Comparison of ENCODE assay signal across 8 cellular contexts in genomic region chr5:54243483-54244080, GRCh38.
DNase-seq lines count a peak whose midpoint lies in the region; TF ChIP-seq lines count a peak whose summit lies in the region.

No MANE protein-coding gene starts in this region.

- in situ Hi-C loops in astrocyte of the cerebellum (cut with HindIII; ENCODE audit: low sequenced_read_pairs) = no loop called here
- in situ Hi-C loops in transverse colon (cut with MboI; ENCODE audit: low pct_ligation_motif_present in 1 of 4, low pct_unique_long_range_greater_than_20kb in 1 of 4, low sequenced_read_pairs in 3 of 4) = loop anchor here in 3 of 4 donors (10.0 to 25.0 kb wide), 3 partner anchors 171 to 1081 kb away; partner anchors contain the start of gene FST (in 1 of the 3)

- DNase-seq in activated gamma-delta T cell treated with Interleukin-2 at 50 U/mL for 16 hours (peak; percentile 7), activated gamma-delta T cell (lab: John Stamatoyannopoulos, UW) (no peak), HEK293T (ENCODE audit: extremely low spot score) (peak; percentile 25), NCI-H526 treated with DMSO at 0.1 percent for 48 hours (lab: John Stamatoyannopoulos, UW) (peak; percentile 1), astrocyte of the cerebellum (ENCODE audit: low read depth) (peak; percentile 28), left kidney (ENCODE audit: low read depth, low spot score) (peak; percentile 50), transverse colon (peak; percentile 28), DMS79 (lab: John Stamatoyannopoulos, UW) (no peak)

- POLR2A ChIA-PET in HEK293T (lab: Yijun Ruan, JAX) = no interaction called here

- TF ChIP-seq CTCF in astrocyte of the cerebellum (IDR thresholded peaks at IDR 0.05; ENCODE audit: low read depth, low read length, missing control alignments) = peak; percentile 74
- peak; percentile 59 to 79 (median 65) for TF ChIP-seq CTCF in transverse colon (IDR thresholded peaks at IDR 0.05)

- no peak overlapping the region for H3K27ac ChIP-seq in transverse colon

- WGBS in transverse colon (ENCODE audit: low coverage in 1 of 2), 2 donors = 53 to 55% methylated on average over 4 of the region's 4 CpGs

- no peaks in the 10 kb centered on the region for H3K27me3 ChIP-seq in transverse colon

- H3K4me1 ChIP-seq in transverse colon = no peaks in the 10 kb centered on the region

- no peak overlapping the region for H3K4me3 ChIP-seq in astrocyte of the cerebellum (ENCODE audit: low read depth, low read length)
- no peak overlapping the region for H3K4me3 ChIP-seq in transverse colon

- no peak for TF ChIP-seq EP300 in transverse colon (IDR thresholded peaks at IDR 0.05; ENCODE audit: low read depth)

- H3K9me3 ChIP-seq in transverse colon = no peaks in the 10 kb centered on the region

- no peaks in the 10 kb centered on the region for H3K36me3 ChIP-seq in transverse colon

- intact Hi-C loops in transverse colon (cut with DNase I; ENCODE audit: low total_unique reads) = loop anchor here (10.0 kb wide), 1 partner anchor 181 kb away; no protein-coding TSS in a partner anchor

- CTCF ChIA-PET in HEK293T (lab: Yijun Ruan, JAX) = interaction anchor here (0.7 to 1.6 kb wide), 11 partner anchors 9 to 750 kb away, joined by 3 to 12 read pairs (median 3); no protein-coding TSS in a partner anchor

- no peak for TF ChIP-seq POLR2A in transverse colon (IDR thresholded peaks at IDR 0.05)

TF ChIP-seq in HEK293T, 16 proteins besides CTCF, POLR2A, EP300 and RAD21:
- no peak for TF ChIP-seq L3MBTL2 (conservative IDR thresholded peaks at IDR 0.05)
- no peak for TF ChIP-seq PKNOX1 (IDR thresholded peaks at IDR 0.05)

Comparison
In these comparisons a context has a peak if more than half of its experiments do, and no peak if none do; other contexts are left out.
1. DNase-seq: peak in activated gamma-delta T cell treated with Interleukin-2 at 50 U/mL for 16 hours (single experiment), HEK293T (single experiment), NCI-H526 treated with DMSO at 0.1 percent for 48 hours (single experiment), astrocyte of the cerebellum (single experiment), left kidney (single experiment) and transverse colon (single experiment); none in activated gamma-delta T cell (single experiment) and DMS79 (single experiment).